Comparison of ENCODE assay signal across 10 cellular contexts in the genomic region with DNA sequence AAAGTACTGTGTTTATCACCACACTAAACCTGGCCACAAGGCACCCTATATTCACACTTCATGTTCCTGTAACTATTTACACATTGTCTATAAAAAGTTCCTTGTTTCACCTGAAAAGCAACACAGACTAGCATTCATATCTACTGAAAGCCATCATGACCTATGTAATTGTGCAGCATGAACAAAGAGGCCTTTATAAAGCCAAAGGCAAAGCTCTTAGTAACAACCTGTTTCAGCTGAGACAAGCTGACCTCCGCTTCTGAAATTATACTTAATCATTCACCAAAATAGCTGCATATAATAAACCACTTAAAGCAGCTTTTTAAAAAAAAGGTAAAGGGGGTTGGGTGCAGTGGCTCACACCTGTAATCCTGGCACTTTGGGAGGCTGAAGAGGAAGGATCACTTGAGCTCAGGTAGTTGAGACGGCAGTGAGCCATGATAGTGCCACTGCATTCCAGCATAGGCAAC.
A peak's percentile ranks its signal among the peaks of the same experiment; 100 is the strongest.
DNase-seq lines count a peak whose midpoint lies in the region; ATAC-seq and TF ChIP-seq lines count a peak whose summit lies in the region.
"Had no signal": no experiment of that assay in that cellular context is flagged by ENCODE, and none has a peak within 500 bp of the region (broad histone marks: within the 10 kb centered on the region; RNA-seq: fewer than 3 reads in every experiment).

No MANE protein-coding gene starts in this region.

- DNase-seq in NCI-H1436 (lab: John Stamatoyannopoulos, UW) (peak; percentile 8), NCI-H1436 treated with DMSO at 0.1 percent for 48 hours (lab: John Stamatoyannopoulos, UW) (no peak), NCI-H2227 treated with DMSO at 0.1 percent for 48 hours (lab: John Stamatoyannopoulos, UW) (peak; percentile 20), inferior parietal cortex (ENCODE audit: extremely low spot score) (peak; percentile 16), smooth muscle cell (lab: John Stamatoyannopoulos, UW; ENCODE audit: unreplicated experiment) (no peak), foreskin keratinocyte (no peak), BE2C (no peak)
- no peak for DNase-seq in activated CD4-positive, alpha-beta memory T cell treated with anti-CD3 and anti-CD28 coated beads for 36 hours
- DNase-seq: activated naive CD8-positive, alpha-beta T cell treated with anti-CD3 and anti-CD28 coated beads, Interleukin-2, amount 10 ng/mL, durations not matched to agents 7 days and 5 days; left ventricle myocardium inferior had no signal

- H3K4me2 ChIP-seq in smooth muscle cell, result no peak overlapping the region

- intact Hi-C loops in activated CD4-positive, alpha-beta memory T cell treated with anti-CD3 and anti-CD28 coated beads for 36 hours (cut with micrococcal nuclease), result no loop called here

- H3K4me3 ChIP-seq in smooth muscle cell (no peak overlapping the region), BE2C (ENCODE audit: low read depth, low read length) (no peak overlapping the region)
- H3K4me3 ChIP-seq: left ventricle myocardium inferior had no signal

- H3K27ac ChIP-seq in smooth muscle cell (ENCODE audit: low read depth), result peak overlapping the region; percentile 2
- no peak overlapping the region for H3K27ac ChIP-seq in foreskin keratinocyte
- H3K27ac ChIP-seq: left ventricle myocardium inferior had no signal

- no peak overlapping the region for H2AFZ ChIP-seq in smooth muscle cell (ENCODE audit: low read depth)

- no peaks in the 10 kb centered on the region for H3K79me2 ChIP-seq in smooth muscle cell (ENCODE audit: low read depth)

- H3K4me1 ChIP-seq in smooth muscle cell (ENCODE audit: low read depth) (no peaks in the 10 kb centered on the region), foreskin keratinocyte (peaks cover 7% of the 10 kb centered on the region), BE2C (no peaks in the 10 kb centered on the region)

- CTCF ChIA-PET in activated CD4-positive, alpha-beta memory T cell treated with anti-CD3 and anti-CD28 coated beads for 36 hours (lab: Charles Lee), result no interaction called here

- WGBS in smooth muscle cell (ENCODE audit: low lambda C conversion rate), result 70% methylated on average over 2 of the region's 2 CpGs

- H3K4me1 Mint-ChIP-seq in activated CD4-positive, alpha-beta memory T cell treated with anti-CD3 and anti-CD28 coated beads for 36 hours (ENCODE audit: low read depth), result no peaks in the 10 kb centered on the region
- H3K4me1 Mint-ChIP-seq: activated naive CD8-positive, alpha-beta T cell treated with anti-CD3 and anti-CD28 coated beads, Interleukin-2, amount 10 ng/mL, durations not matched to agents 7 days and 5 days had no signal

- no peaks in the 10 kb centered on the region for H3F3A ChIP-seq in smooth muscle cell (ENCODE audit: low read depth)

- H3K27ac Mint-ChIP-seq in activated CD4-positive, alpha-beta memory T cell treated with anti-CD3 and anti-CD28 coated beads for 36 hours, result no peak overlapping the region
- H3K27ac Mint-ChIP-seq: activated naive CD8-positive, alpha-beta T cell treated with anti-CD3 and anti-CD28 coated beads, Interleukin-2, amount 10 ng/mL, durations not matched to agents 7 days and 5 days had no signal

- no peak for ATAC-seq in foreskin keratinocyte

- H3K9me3 ChIP-seq in smooth muscle cell (replicated peaks; ENCODE audit: low read depth), result no peaks in the 10 kb centered on the region
- no peaks in the 10 kb centered on the region for H3K9me3 ChIP-seq in BE2C
- H3K9me3 ChIP-seq: left ventricle myocardium inferior had no signal

- H3K36me3 ChIP-seq in smooth muscle cell (ENCODE audit: low read depth), result no peaks in the 10 kb centered on the region
- no peaks in the 10 kb centered on the region for H3K36me3 ChIP-seq in BE2C
- H3K36me3 ChIP-seq: left ventricle myocardium inferior had no signal

- H3K9ac ChIP-seq in smooth muscle cell (ENCODE audit: low read depth), result no peak overlapping the region

- H3K27me3 ChIP-seq in smooth muscle cell (ENCODE audit: low read depth) (no peaks in the 10 kb centered on the region), foreskin keratinocyte (no peaks in the 10 kb centered on the region), BE2C (no peaks in the 10 kb centered on the region)

- peaks cover 5% of the 10 kb centered on the region for H3K36me3 Mint-ChIP-seq in activated CD4-positive, alpha-beta memory T cell treated with anti-CD3 and anti-CD28 coated beads for 36 hours

- POLR2A ChIA-PET in activated CD4-positive, alpha-beta memory T cell treated with anti-CD3 and anti-CD28 coated beads for 36 hours (lab: Charles Lee), result no interaction called here

- TF ChIP-seq CTCF in smooth muscle cell (IDR thresholded peaks at IDR 0.05; ENCODE audit: borderline replicate concordance, insufficient read depth, poor library complexity, severe bottlenecking) (no peak), foreskin keratinocyte (conservative IDR thresholded peaks at IDR 0.05) (no peak), BE2C (IDR thresholded peaks at IDR 0.05; ENCODE audit: low read depth, low read length) (no peak)

- H3K4me3 Mint-ChIP-seq in activated CD4-positive, alpha-beta memory T cell treated with anti-CD3 and anti-CD28 coated beads for 36 hours, result no peak overlapping the region
- H3K4me3 Mint-ChIP-seq: activated naive CD8-positive, alpha-beta T cell treated with anti-CD3 and anti-CD28 coated beads, Interleukin-2, amount 10 ng/mL, durations not matched to agents 7 days and 5 days had no signal

- no peaks in the 10 kb centered on the region for H4K20me1 ChIP-seq in smooth muscle cell (ENCODE audit: low read depth)

- H3K9me3 Mint-ChIP-seq in activated CD4-positive, alpha-beta memory T cell treated with anti-CD3 and anti-CD28 coated beads for 36 hours, result peaks cover 2% of the 10 kb centered on the region

- no peaks in the 10 kb centered on the region for H3K27me3 Mint-ChIP-seq in activated CD4-positive, alpha-beta memory T cell treated with anti-CD3 and anti-CD28 coated beads for 36 hours
- H3K27me3 Mint-ChIP-seq: activated naive CD8-positive, alpha-beta T cell treated with anti-CD3 and anti-CD28 coated beads, Interleukin-2, amount 10 ng/mL, durations not matched to agents 7 days and 5 days had no signal

Comparison
In these comparisons a context has a peak if more than half of its experiments do, and no peak if none do; other contexts are left out.
1. DNase-seq: peak in NCI-H1436 (single experiment), NCI-H2227 treated with DMSO at 0.1 percent for 48 hours (single experiment) and inferior parietal cortex (single experiment); none in NCI-H1436 treated with DMSO at 0.1 percent for 48 hours (single experiment), smooth muscle cell (single experiment), activated CD4-positive, alpha-beta memory T cell treated with anti-CD3 and anti-CD28 coated beads for 36 hours (single experiment), foreskin keratinocyte (0 of 2) and BE2C (single experiment).